In genomic region chr13:98534821-98535220, GRCh38 we compare ENCODE assay signal across 24 cellular contexts. TPM values are rescaled to one million over a fixed set of nuclear protein-coding genes. Genes with fewer than 3 reads are reported as not detected.
DNase-seq lines count a peak whose midpoint lies in the region; ATAC-seq and TF ChIP-seq lines count a peak whose summit lies in the region.
"Had no signal": no experiment of that assay in that cellular context is flagged by ENCODE, and none has a peak within 500 bp of the region (broad histone marks: within the 10 kb centered on the region; RNA-seq: fewer than 3 reads in every experiment).

No MANE protein-coding gene starts in this region.

- peaks cover 3 to 41% (median 5%) of the 10 kb centered on the region in 3 donors for H3K36me3 Mint-ChIP-seq in CD8-positive, alpha-beta memory T cell
- H3K36me3 Mint-ChIP-seq in progenitor cell of endocrine pancreas (ENCODE audit: insufficient read depth): peaks cover 3% of the 10 kb centered on the region

- no TSS peak for BruUV-seq in PC-9 (replicated peaks; lab: Mats Ljungman, UMichigan)

- no peak overlapping the region for H2AFZ ChIP-seq in PC-9

- H3K36me3 ChIP-seq in CD8-positive, alpha-beta memory T cell (ENCODE audit: insufficient read depth, low read length): no peaks in the 10 kb centered on the region
- peaks cover 8% of the 10 kb centered on the region; the same call in 1 of the 2 replicates for H3K36me3 ChIP-seq in PC-9 (ENCODE audit: low read depth)
- H3K36me3 ChIP-seq: lower lobe of right lung, ovary, uterus had no signal

- H3K27ac ChIP-seq in CD8-positive, alpha-beta memory T cell (ENCODE audit: low read depth, low read length): no peak overlapping the region
- peak overlapping the region; percentile 11 for H3K27ac ChIP-seq in PC-9
- H3K27ac ChIP-seq: lower lobe of right lung, ovary, uterus, WERI-Rb-1 had no signal

- peak overlapping the region in 3 of 7 donors; percentile 17 to 26 (median 23) for H3K4me3 Mint-ChIP-seq in CD8-positive, alpha-beta memory T cell
- no peak overlapping the region for H3K4me3 Mint-ChIP-seq in progenitor cell of endocrine pancreas (ENCODE audit: low read depth)
- H3K4me3 Mint-ChIP-seq: activated naive CD8-positive, alpha-beta T cell treated with anti-CD3 and anti-CD28 coated beads, Interleukin-2, amount 50 U/mL, for 24 hours; CD14-positive monocyte had no signal

- no peaks in the 10 kb centered on the region for H3K9me3 Mint-ChIP-seq in CD8-positive, alpha-beta memory T cell
- no peaks in the 10 kb centered on the region for H3K9me3 Mint-ChIP-seq in progenitor cell of endocrine pancreas (ENCODE audit: low read depth)
- H3K9me3 Mint-ChIP-seq: activated naive CD8-positive, alpha-beta T cell treated with anti-CD3 and anti-CD28 coated beads, Interleukin-2, amount 50 U/mL, for 24 hours; CD14-positive monocyte had no signal

- no peaks in the 10 kb centered on the region for H3K27me3 ChIP-seq in CD8-positive, alpha-beta memory T cell (ENCODE audit: insufficient read depth, low read length, poor library complexity, severe bottlenecking)
- no peaks in the 10 kb centered on the region for H3K27me3 ChIP-seq in PC-9 (ENCODE audit: insufficient read depth, low read depth)
- H3K27me3 ChIP-seq: ovary, uterus had no signal

- H3K9me2 ChIP-seq in PC-9 (ENCODE audit: insufficient read depth): no peaks in the 10 kb centered on the region

- POLR2A ChIA-PET in CD8-positive, alpha-beta memory T cell (lab: Charles Lee): no interaction called here
- POLR2A ChIA-PET in PC-9 (lab: Charles Lee; ENCODE audit: unreplicated experiment): no interaction called here

- DNase-seq in CD8-positive, alpha-beta memory T cell: no peak
- DNase-seq in PC-9 (peak in 1 of 2 experiments; percentile 7), epithelial cell of esophagus (ENCODE audit: low read depth) (peak; percentile 62), progenitor cell of endocrine pancreas (ENCODE audit: low spot score, unreplicated experiment) (no peak), amniotic stem cell (lab: John Stamatoyannopoulos, UW) (no peak), cerebellar cortex (ENCODE audit: low spot score) (no peak)
- DNase-seq: activated CD4-positive, alpha-beta T cell treated with anti-CD3 and anti-CD28 coated beads, Interleukin-2, amount 50 U/mL, for 1 hour; activated CD8-positive, alpha-beta memory T cell treated with anti-CD3 and anti-CD28 coated beads, Interleukin-2, amount 50 U/mL, for 48 hours; activated naive CD8-positive, alpha-beta T cell treated with anti-CD3 and anti-CD28 coated beads, Interleukin-2, amount 50 U/mL, for 24 hours; DMS53; lower lobe of right lung; NCI-H1105; NCI-H1930; NCI-H524 treated with DMSO at 0.1 percent for 48 hours; NK-92 treated with Interleukin-12 subunit alpha and Interleukin-12 subunit beta, amount 100 ng/mL, for 24 hours; ovary; PC-3; SHP77 treated with DMSO at 0.1 percent for 48 hours; T-helper 9 cell; uterus; WERI-Rb-1 had no signal

- no peak overlapping the region for H3K4me3 ChIP-seq in CD8-positive, alpha-beta memory T cell (ENCODE audit: low read length)
- no peak overlapping the region for H3K4me3 ChIP-seq in PC-9
- H3K4me3 ChIP-seq in epithelial cell of esophagus (ENCODE audit: low read length): no peak overlapping the region
- H3K4me3 ChIP-seq: lower lobe of right lung, ovary, smooth muscle cell, uterus had no signal

- H3K27me3 Mint-ChIP-seq in CD8-positive, alpha-beta memory T cell: no peaks in the 10 kb centered on the region
- no peaks in the 10 kb centered on the region for H3K27me3 Mint-ChIP-seq in progenitor cell of endocrine pancreas
- H3K27me3 Mint-ChIP-seq: activated naive CD8-positive, alpha-beta T cell treated with anti-CD3 and anti-CD28 coated beads, Interleukin-2, amount 50 U/mL, for 24 hours had no signal

- peak overlapping the region in 6 of 8 donors; percentile 41 to 77 (median 56) for H3K27ac Mint-ChIP-seq in CD8-positive, alpha-beta memory T cell
- peak overlapping the region; percentile 9 for H3K27ac Mint-ChIP-seq in progenitor cell of endocrine pancreas

- peaks cover 99% of the 10 kb centered on the region for H3K79me2 ChIP-seq in PC-9 (ENCODE audit: low read depth)

- no peak for TF ChIP-seq CTCF in PC-9 (conservative IDR thresholded peaks at IDR 0.05)
- TF ChIP-seq CTCF in epithelial cell of esophagus (IDR thresholded peaks at IDR 0.05; ENCODE audit: insufficient read depth, low read depth, low read length, missing control alignments): no peak
- no peak for TF ChIP-seq CTCF in progenitor cell of endocrine pancreas (IDR thresholded peaks at IDR 0.05; ENCODE audit: unreplicated experiment)

- no peak for ATAC-seq in HG02610 (IDR thresholded peaks at IDR 0.05; ENCODE audit: unreplicated experiment)
- ATAC-seq: activated naive CD8-positive, alpha-beta T cell treated with anti-CD3 and anti-CD28 coated beads, Interleukin-2, amount 50 U/mL, for 24 hours had no signal

- 0 out of 2 replicates have a peak overlapping the region, but pooled peaks have one; percentile 14 for H3K4me2 ChIP-seq in PC-9
- H3K4me2 ChIP-seq: smooth muscle cell had no signal

- peaks cover 88 to 96% (median 93%) of the 10 kb centered on the region in 3 donors for H3K4me1 Mint-ChIP-seq in CD8-positive, alpha-beta memory T cell
- H3K4me1 Mint-ChIP-seq in progenitor cell of endocrine pancreas (ENCODE audit: low read depth): peaks cover 26% of the 10 kb centered on the region

- CTCF ChIA-PET in CD8-positive, alpha-beta memory T cell (lab: Charles Lee): no interaction called here
- CTCF ChIA-PET in PC-9 (lab: Charles Lee): no interaction called here

- peaks cover 91% of the 10 kb centered on the region for H4K20me1 ChIP-seq in PC-9 (ENCODE audit: insufficient read depth)

- no peaks in the 10 kb centered on the region for H3K9me3 ChIP-seq in CD8-positive, alpha-beta memory T cell (ENCODE audit: low read length)
- H3K9me3 ChIP-seq in PC-9 (ENCODE audit: insufficient read depth, low read depth): no peaks in the 10 kb centered on the region
- H3K9me3 ChIP-seq: lower lobe of right lung, ovary, uterus had no signal

- H3F3A ChIP-seq in PC-9 (ENCODE audit: insufficient read depth, low read depth): peaks cover 20% of the 10 kb centered on the region; the same call in 1 of the 2 replicates

- intact Hi-C loops in PC-9 (cut with micrococcal nuclease; ENCODE audit: unreplicated experiment): no loop called here

- H3K4me1 ChIP-seq in CD8-positive, alpha-beta memory T cell (ENCODE audit: insufficient read depth, low read length): peaks cover 87% of the 10 kb centered on the region
- H3K4me1 ChIP-seq in PC-9 (replicated peaks; ENCODE audit: insufficient read depth): peaks cover 23% of the 10 kb centered on the region

RNA-seq across cellular contexts. Expression of gene STK24, which starts 42.1 kb away (rescaled TPM):
- 100 to 1,000 TPM; 149 to 150 TPM for total RNA-seq in CD8-positive, alpha-beta memory T cell
- 63.6 TPM for polyA plus RNA-seq in CD8-positive, alpha-beta memory T cell
- total RNA-seq in PC-9 (2021) (134 and 139 TPM in 2 replicates), progenitor cell of endocrine pancreas (105 and 113 TPM in 2 replicates)
